ENCODE assay signal across 8 cellular contexts in the genomic region with DNA sequence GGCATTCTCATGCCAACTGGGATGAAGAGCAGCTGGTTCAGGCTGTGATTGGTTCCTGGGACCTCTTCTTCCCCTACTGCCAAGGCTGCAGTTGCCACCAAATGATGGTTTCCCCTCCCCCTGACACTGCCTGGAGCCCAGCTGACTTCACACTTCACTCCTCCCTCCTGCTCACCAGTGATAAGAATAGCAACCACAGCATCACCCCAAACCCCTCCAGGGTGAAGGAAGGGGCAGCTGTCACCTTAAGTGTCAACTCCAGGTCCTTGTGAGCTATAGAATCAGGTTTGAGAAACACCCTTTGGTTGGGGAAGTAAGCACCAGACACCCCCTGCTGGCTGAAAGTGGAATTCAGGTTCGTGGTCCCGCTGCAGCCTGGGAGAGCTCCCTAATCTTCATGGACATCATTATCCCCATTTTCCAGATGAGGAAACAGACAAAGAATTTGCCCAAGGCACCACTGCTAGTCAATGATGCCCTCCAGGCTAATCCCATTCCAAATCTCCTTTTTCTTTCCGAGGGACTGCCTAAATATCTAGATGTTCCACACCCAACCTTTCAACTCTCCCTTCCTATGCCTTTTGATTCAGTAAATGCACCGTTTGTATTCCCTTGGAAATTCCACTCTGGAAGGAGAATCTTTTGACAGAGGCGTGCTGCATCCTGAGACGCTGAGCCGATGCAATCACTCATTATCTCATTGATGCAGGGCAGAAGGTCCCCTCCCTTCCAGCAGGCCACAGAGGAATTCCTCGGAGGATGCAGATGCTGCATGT. TPM values are rescaled to one million over a fixed set of nuclear protein-coding genes. Genes with fewer than 3 reads are reported as not detected.
DNase-seq lines count a peak whose midpoint lies in the region; ATAC-seq and TF ChIP-seq lines count a peak whose summit lies in the region.

No MANE protein-coding gene starts in this region.

- no peak for TF ChIP-seq POLR2A in NB4 (IDR thresholded peaks at IDR 0.05; ENCODE audit: extremely low read depth, insufficient read length)

- DNase-seq in NB4 (ENCODE audit: low read depth) = peak; percentile 40
- peak; percentile 69 for DNase-seq in activated CD4-positive, alpha-beta T cell treated with anti-CD3 and anti-CD28 coated beads for 48 hours
- DNase-seq in effector CD4-positive, alpha-beta T cell = peak; percentile 33
- DNase-seq in mesenteric fat pad (ENCODE audit: low spot score) = peak; percentile 82
- DNase-seq in stimulated activated CD8-positive, alpha-beta memory T cell treated with anti-CD3 and anti-CD28 coated beads, Interleukin-7, amount 100 ng/mL, for 4 hours (ENCODE audit: low read depth in 2 of 2) = peak; percentile 11 to 26
- DNase-seq in H4 (ENCODE audit: low spot score) = no peak

- no peak for ATAC-seq in GM21447 (IDR thresholded peaks at IDR 0.05; ENCODE audit: unreplicated experiment)

- H3K4me3 ChIP-seq in GM12875 (ENCODE audit: low read depth, low read length) = no peak overlapping the region
- no peak overlapping the region for H3K4me3 ChIP-seq in NB4 (ENCODE audit: low read depth, low read length)

- TF ChIP-seq CTCF in GM12875 (IDR thresholded peaks at IDR 0.05; ENCODE audit: borderline replicate concordance, insufficient read depth, low read depth, low read length) (peak; percentile 83), NB4 (IDR thresholded peaks at IDR 0.05; ENCODE audit: low read depth, low read length) (peak; percentile 68)

RNA-seq across cellular contexts. Expression of a gene that starts 50.5 kb away (rescaled TPM):
- 36.7 TPM for total RNA-seq in mesenteric fat pad
- 29.1 and 37.1 TPM in 2 replicates for total RNA-seq in H4 (2014; rRNA removed; shearing (Covaris generic))
